In the genomic region with DNA sequence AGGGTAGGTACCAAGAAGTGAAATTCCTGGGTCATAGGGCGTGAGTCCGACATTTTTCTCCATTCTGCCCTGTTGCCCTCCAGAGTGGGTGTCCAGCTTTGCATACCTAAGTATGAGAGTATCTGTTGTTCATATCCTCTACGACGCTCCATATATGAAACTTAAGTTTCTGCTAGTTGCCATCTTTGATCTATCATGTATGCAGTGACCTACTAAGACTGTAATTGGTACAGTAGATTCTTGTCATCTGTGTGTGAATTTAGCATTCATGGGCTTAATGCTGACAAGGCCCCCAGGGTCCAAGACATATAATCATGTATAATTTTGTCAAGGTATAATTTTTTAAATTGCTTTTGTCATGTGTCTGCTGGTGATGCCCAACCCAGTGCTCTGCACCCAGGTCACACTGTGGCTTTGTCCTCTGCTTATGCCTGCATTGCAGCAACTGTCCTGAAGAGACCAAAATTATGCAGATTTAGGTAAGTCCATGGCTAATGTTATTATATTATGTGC, we compare ENCODE assay signal across 9 cellular contexts. TPM values are rescaled to one million over a fixed set of nuclear protein-coding genes. Genes with fewer than 3 reads are reported as not detected.
DNase-seq lines count a peak whose midpoint lies in the region; ATAC-seq and TF ChIP-seq lines count a peak whose summit lies in the region.
"Had no signal": no experiment of that assay in that cellular context is flagged by ENCODE, and none has a peak within 500 bp of the region (broad histone marks: within the 10 kb centered on the region; RNA-seq: fewer than 3 reads in every experiment).

No MANE protein-coding gene starts in this region.

- no peak for TF ChIP-seq CTCF in MM.1S (IDR thresholded peaks at IDR 0.05; ENCODE audit: low read length)

- peak overlapping the region in 3 of 11 experiments; percentile 4 to 72 (median 38); a peak in 2 of 22 replicates for H3K9ac ChIP-seq in BLaER1 treated with 17β-estradiol and CSF1 and Interleukin-3, amounts not matched to agents 10 nM and 100 nM
- no peak overlapping the region for H3K9ac ChIP-seq in MM.1S (ENCODE audit: low read length)
- H3K9ac ChIP-seq in mesenchymal stem cell (ENCODE audit: low read length): peak overlapping the region; percentile 99

- peaks cover 97% of the 10 kb centered on the region for H3F3A ChIP-seq in MM.1S (ENCODE audit: insufficient read depth, low read length)

- H2BK5ac ChIP-seq in mesenchymal stem cell (ENCODE audit: low read depth, low read length, poor library complexity, severe bottlenecking): no peak overlapping the region

- no peak overlapping the region for H3K18ac ChIP-seq in mesenchymal stem cell (ENCODE audit: low read depth in 1 of 2, low read length in 2 of 2)

- H3K4me1 ChIP-seq in BLaER1 treated with 17β-estradiol and CSF1 and Interleukin-3, amounts not matched to agents 10 nM and 100 nM: peaks cover 59 to 97% (median 76%) of the 10 kb centered on the region in 10 experiments
- H3K4me1 ChIP-seq in MM.1S (ENCODE audit: low read length) (peaks cover 79% of the 10 kb centered on the region), mesenchymal stem cell (ENCODE audit: control insufficient read depth, insufficient read depth, low read depth, low read length) (peaks cover 17% of the 10 kb centered on the region)

- H3K9me3 ChIP-seq in BLaER1 treated with 17β-estradiol and CSF1 and Interleukin-3, amounts not matched to agents 10 nM and 100 nM (replicated peaks in 1 of 11): no peaks in the 10 kb centered on the region
- H3K9me3 ChIP-seq in MM.1S (replicated peaks; ENCODE audit: insufficient read depth, low read length) (no peaks in the 10 kb centered on the region), mesenchymal stem cell (ENCODE audit: control insufficient read depth, low read length) (no peaks in the 10 kb centered on the region)

- H3K4me3 ChIP-seq in BLaER1 treated with 17β-estradiol and CSF1 and Interleukin-3, amounts not matched to agents 10 nM and 100 nM: peak overlapping the region in 2 of 10 experiments; percentile 21 to 25; a peak in 3 of 20 replicates
- H3K4me3 ChIP-seq in MM.1S (ENCODE audit: low read length) (no peak overlapping the region), mesenchymal stem cell (ENCODE audit: insufficient read depth in 1 of 2, low read depth in 1 of 2, low read length in 2 of 2) (peak overlapping the region in 1 of 2 experiments; percentile 92)

- no peak overlapping the region for H3K23ac ChIP-seq in mesenchymal stem cell (ENCODE audit: low read length in 2 of 2)

- no peak overlapping the region for H4K8ac ChIP-seq in mesenchymal stem cell (ENCODE audit: low read length)

- no peak for ATAC-seq in GM19397 (IDR thresholded peaks at IDR 0.05; ENCODE audit: unreplicated experiment)
- ATAC-seq in activated CD4-positive, CD25-positive, alpha-beta regulatory T cell treated with anti-CD3 and anti-CD28 coated beads, Interleukin-2, amount 50 U/mL, for 24 hours: no peak

- H3K9me2 ChIP-seq in MM.1S (replicated peaks; ENCODE audit: insufficient read depth, low read length): no peaks in the 10 kb centered on the region

- peaks cover 41 to 96% (median 48%) of the 10 kb centered on the region in 11 experiments for H3K36me3 ChIP-seq in BLaER1 treated with 17β-estradiol and CSF1 and Interleukin-3, amounts not matched to agents 10 nM and 100 nM
- H3K36me3 ChIP-seq in MM.1S (replicated peaks; ENCODE audit: insufficient read depth, low read length) (no peaks in the 10 kb centered on the region), mesenchymal stem cell (ENCODE audit: control insufficient read depth in 1 of 2, insufficient read depth in 2 of 2, low read depth in 1 of 2, low read length in 2 of 2) (peaks cover 24 to 91% of the 10 kb centered on the region in 2 experiments)

- DNase-seq in MM.1S (no peak), caudate nucleus (lab: John Stamatoyannopoulos, UW) (no peak), mesenchymal stem cell (peak; percentile 70), DMS153 treated with DMSO at 0.1 percent for 48 hours (lab: John Stamatoyannopoulos, UW; ENCODE audit: unreplicated experiment) (no peak), NCI-H748 (lab: John Stamatoyannopoulos, UW; ENCODE audit: unreplicated experiment) (no peak)
- DNase-seq: activated T-cell treated with anti-CD3 and anti-CD28 coated beads, Interleukin-2, amount 50 U/mL, for 1 hour had no signal

- no peak overlapping the region for H2BK120ac ChIP-seq in mesenchymal stem cell (ENCODE audit: low read depth, low read length)

- peak overlapping the region in 8 of 11 experiments; percentile 1 to 93 (median 20); a peak in 10 of 22 replicates for H3K4me2 ChIP-seq in BLaER1 treated with 17β-estradiol and CSF1 and Interleukin-3, amounts not matched to agents 10 nM and 100 nM
- H3K4me2 ChIP-seq in MM.1S (ENCODE audit: low read depth, low read length) (no peak overlapping the region), mesenchymal stem cell (ENCODE audit: low read length, poor library complexity, severe bottlenecking) (peak overlapping the region; percentile 45)

- H4K91ac ChIP-seq in mesenchymal stem cell (ENCODE audit: low read length): no peak overlapping the region

- peak overlapping the region in 3 of 11 experiments; percentile 1 to 27 (median 23); a peak in 2 of 22 replicates for H3K27ac ChIP-seq in BLaER1 treated with 17β-estradiol and CSF1 and Interleukin-3, amounts not matched to agents 10 nM and 100 nM
- H3K27ac ChIP-seq in MM.1S (ENCODE audit: low read length): peak overlapping the region; percentile 5; the same call in 1 of the 2 replicates
- peak overlapping the region; percentile 53 for H3K27ac ChIP-seq in caudate nucleus (ENCODE audit: low read depth, low read length)
- H3K27ac ChIP-seq in mesenchymal stem cell (ENCODE audit: low read length, poor library complexity, severe bottlenecking): peak overlapping the region; percentile 57

- H2AFZ ChIP-seq in MM.1S (ENCODE audit: low read length) (no peak overlapping the region), mesenchymal stem cell (ENCODE audit: low read depth, low read length) (no peak overlapping the region)

- no peak overlapping the region for H3K4ac ChIP-seq in mesenchymal stem cell (ENCODE audit: low read depth in 1 of 2, low read length in 2 of 2)

- peaks cover 93% of the 10 kb centered on the region for H3K79me2 ChIP-seq in MM.1S (ENCODE audit: low read length)

- H2BK15ac ChIP-seq in mesenchymal stem cell (ENCODE audit: low read depth, poor library complexity, severe bottlenecking): no peak overlapping the region

- no peaks in the 10 kb centered on the region for H3K27me3 ChIP-seq in BLaER1 treated with 17β-estradiol and CSF1 and Interleukin-3, amounts not matched to agents 10 nM and 100 nM
- H3K27me3 ChIP-seq in MM.1S (replicated peaks; ENCODE audit: insufficient read depth, low read length): no peaks in the 10 kb centered on the region
- H3K27me3 ChIP-seq in mesenchymal stem cell (ENCODE audit: control insufficient read depth in 1 of 2, insufficient read depth in 1 of 2, low read length in 2 of 2): no peaks in the 10 kb centered on the region

- no peaks in the 10 kb centered on the region for H3K79me1 ChIP-seq in mesenchymal stem cell (replicated peaks; ENCODE audit: low read length, poor library complexity, severe bottlenecking)

- H2AK5ac ChIP-seq in mesenchymal stem cell (ENCODE audit: low read length, severe bottlenecking): no peak overlapping the region

- no peak overlapping the region for H2BK12ac ChIP-seq in mesenchymal stem cell (ENCODE audit: low read length in 2 of 2)

- whole genome bisulfite sequencing in mesenchymal stem cell: 93% methylated on average over 2 of the region's 4 CpGs

- no peak overlapping the region for H3K14ac ChIP-seq in mesenchymal stem cell (ENCODE audit: low read length in 2 of 2)

- peaks cover 30 to 100% (median 90%) of the 10 kb centered on the region in 11 experiments for H4K20me1 ChIP-seq in BLaER1 treated with 17β-estradiol and CSF1 and Interleukin-3, amounts not matched to agents 10 nM and 100 nM
- peaks cover 7% of the 10 kb centered on the region for H4K20me1 ChIP-seq in MM.1S (ENCODE audit: insufficient read depth, low read length)

RNA-seq across cellular contexts. Expression of a gene that starts 12.1 kb away (rescaled TPM):
- polyA plus RNA-seq in mesenchymal stem cell (2013, experiment 1 of 2): 51.2 TPM
- polyA plus RNA-seq in mesenchymal stem cell (2013, experiment 2 of 2): 44.5 TPM

RNA-seq across cellular contexts. Expression of a gene that starts 48.3 kb away (rescaled TPM):
- polyA plus RNA-seq in mesenchymal stem cell (2013, experiment 1 of 2): 24.6 TPM
- 25.1 TPM for polyA plus RNA-seq in mesenchymal stem cell (2013, experiment 2 of 2)

RNA-seq across cellular contexts. Expression of a gene that starts 52.3 kb away (rescaled TPM):
- 2.2 TPM for polyA plus RNA-seq in mesenchymal stem cell (2013, experiment 1 of 2)
- polyA plus RNA-seq in mesenchymal stem cell (2013, experiment 2 of 2): 1.9 TPM
